Comparison of ENCODE assay signal across 11 cellular contexts in genomic region chr1:108646265-108646660, GRCh38. TPM values are rescaled to one million over a fixed set of nuclear protein-coding genes. Genes with fewer than 3 reads are reported as not detected.
A peak's percentile ranks its signal among the peaks of the same experiment; 100 is the strongest.
DNase-seq lines count a peak whose midpoint lies in the region; ATAC-seq, FAIRE-seq and TF ChIP-seq lines count a peak whose summit lies in the region.
"Had no signal": no experiment of that assay in that cellular context is flagged by ENCODE, and none has a peak within 500 bp of the region (broad histone marks: within the 10 kb centered on the region; RNA-seq: fewer than 3 reads in every experiment).

No MANE protein-coding gene starts in this region.

- DNase-seq in HL-60 (ENCODE audit: low read depth in 1 of 2, low spot score in 1 of 2) (no peak), heart right ventricle (no peak), small intestine (no peak), NCI-H146 (lab: John Stamatoyannopoulos, UW) (no peak), HAP-1 (ENCODE audit: low spot score in 2 of 2) (no peak), HuH-7.5 (ENCODE audit: low spot score) (no peak), D721Med (ENCODE audit: insufficient read length, low spot score) (no peak)
- DNase-seq in activated naive CD4-positive, alpha-beta T cell treated with anti-CD3 and anti-CD28 coated beads, Interleukin-2, amount 50 U/mL, for 72 hours (ENCODE audit: low spot score in 2 of 2) = no peak
- DNase-seq: activated B cell treated with CpG ODN at 0.5 μM for 24 hours, NCI-H1092 treated with DMSO at 0.1 percent for 48 hours had no signal

- H3K36me3 ChIP-seq in heart right ventricle = peaks cover 0 to 9% (median 0%) of the 10 kb centered on the region in 9 donors
- peaks cover 0 to 8% of the 10 kb centered on the region in 2 donors for H3K36me3 ChIP-seq in small intestine (ENCODE audit: control insufficient read depth in 2 of 2, insufficient read depth in 2 of 2, low read length in 2 of 2)
- H3K36me3 ChIP-seq in HAP-1 (replicated peaks) = no peaks in the 10 kb centered on the region

- no peak for ATAC-seq in activated naive CD4-positive, alpha-beta T cell treated with anti-CD3 and anti-CD28 coated beads, Interleukin-2, amount 50 U/mL, for 72 hours
- ATAC-seq in heart right ventricle = peak in 6 of 8 donors; percentile 6 to 56 (median 40)

- H3K9me3 ChIP-seq in heart right ventricle = no peaks in the 10 kb centered on the region
- no peaks in the 10 kb centered on the region for H3K9me3 ChIP-seq in small intestine (ENCODE audit: control insufficient read depth, low read depth)
- H3K9me3 ChIP-seq in HAP-1 = no peaks in the 10 kb centered on the region

- intact Hi-C loops in heart right ventricle (cut with DNase I) = loop anchor here in 3 of 10 donors (5.0 to 10.0 kb wide), 3 partner anchors 49 to 134 kb away; partner anchors contain the start of gene PRPF38B (in 1 of the 3)

- H3K27me3 ChIP-seq in HL-60 (ENCODE audit: insufficient read depth, poor library complexity, severe bottlenecking) (no peaks in the 10 kb centered on the region), heart right ventricle (no peaks in the 10 kb centered on the region), small intestine (ENCODE audit: control insufficient read depth in 2 of 2, insufficient read depth in 2 of 2, low read length in 2 of 2) (no peaks in the 10 kb centered on the region), HAP-1 (ENCODE audit: low read depth) (no peaks in the 10 kb centered on the region)

- in situ Hi-C loops in HAP-1 (cut with MboI; ENCODE audit: low sequenced_read_pairs) = no loop called here

- peaks cover 0 to 5% of the 10 kb centered on the region in 2 donors for H3K9me3 Mint-ChIP-seq in activated naive CD4-positive, alpha-beta T cell treated with anti-CD3 and anti-CD28 coated beads, Interleukin-2, amount 50 U/mL, for 72 hours
- H3K9me3 Mint-ChIP-seq: activated B cell treated with CpG ODN at 0.5 μM for 24 hours, HFFc6 had no signal

- H3K4me3 ChIP-seq in HL-60 (replicated peaks; ENCODE audit: insufficient read depth, low read length) = no peak overlapping the region
- H3K4me3 ChIP-seq in heart right ventricle = peak overlapping the region in 1 of 10 donors; percentile 10
- no peak overlapping the region for H3K4me3 ChIP-seq in small intestine (ENCODE audit: low read depth in 1 of 2, low read length in 2 of 2)
- no peak overlapping the region for H3K4me3 ChIP-seq in HAP-1

- peak overlapping the region; percentile 77 to 85 for H3K27ac Mint-ChIP-seq in activated naive CD4-positive, alpha-beta T cell treated with anti-CD3 and anti-CD28 coated beads, Interleukin-2, amount 50 U/mL, for 72 hours

- H3K36me3 Mint-ChIP-seq in activated naive CD4-positive, alpha-beta T cell treated with anti-CD3 and anti-CD28 coated beads, Interleukin-2, amount 50 U/mL, for 72 hours = peaks cover 29 to 35% of the 10 kb centered on the region in 2 donors

- 73 to 74% methylated on average over 4 of the region's 4 CpGs for WGBS in heart right ventricle, 2 donors
- WGBS in small intestine, 3 donors = 74 to 83% (median 75%) methylated on average over 4 of the region's 4 CpGs

- FAIRE-seq in small intestine (lab: Jason Lieb, UNC) (no peak), D721Med (lab: Jason Lieb, UNC) (no peak)

- TF ChIP-seq CTCF in HL-60 (IDR thresholded peaks at IDR 0.05; ENCODE audit: insufficient read depth, low read length) (no peak), heart right ventricle (IDR thresholded peaks at IDR 0.05) (no peak), D721Med (IDR thresholded peaks at IDR 0.05; ENCODE audit: insufficient read depth, missing control alignments) (no peak)

- H3K27ac ChIP-seq in HL-60 (replicated peaks) (peak overlapping the region; percentile 88), heart right ventricle (peak overlapping the region in 7 of 10 donors; percentile 10 to 90 (median 43)), small intestine (ENCODE audit: low read depth in 1 of 2, low read length in 1 of 2) (peak overlapping the region; percentile 87 to 97)

- H3K4me1 ChIP-seq in heart right ventricle (peaks cover 0 to 41% (median 0%) of the 10 kb centered on the region in 9 donors), small intestine (ENCODE audit: control insufficient read depth in 2 of 2, insufficient read depth in 1 of 2, low read depth in 1 of 2, low read length in 1 of 2) (peaks cover 3 to 12% of the 10 kb centered on the region in 2 donors), HAP-1 (no peaks in the 10 kb centered on the region)

RNA-seq across cellular contexts. Expression of gene HENMT1, which starts 14.6 kb away (rescaled TPM):
- 10 to 100 TPM; 14.3 to 14.5 TPM for total RNA-seq in activated naive CD4-positive, alpha-beta T cell treated with anti-CD3 and anti-CD28 coated beads, Interleukin-2, amount 50 U/mL, for 72 hours
- 1 to 10 TPM in 5 of 10 donors, under 1 TPM in 5; 0.36 to 3.0 (median 1.3) TPM for total RNA-seq in heart right ventricle
- polyA plus RNA-seq in heart right ventricle = 1 to 10 TPM in 1 of 2 donors, under 1 TPM in 1; 0.66 to 1.2 TPM
- polyA plus RNA-seq in small intestine = 10 to 100 TPM in 1 of 3 donors, 1 to 10 TPM in 2; 9.2 to 10.8 (median 10.0) TPM

RNA-seq across cellular contexts. Expression of gene PRPF38B, which starts 45.8 kb away (rescaled TPM):
- total RNA-seq in activated naive CD4-positive, alpha-beta T cell treated with anti-CD3 and anti-CD28 coated beads, Interleukin-2, amount 50 U/mL, for 72 hours = 10 to 100 TPM; 64.5 to 69.4 TPM
- total RNA-seq in heart right ventricle = 10 to 100 TPM; 11.2 to 22.8 (median 13.3) TPM
- polyA plus RNA-seq in heart right ventricle (10 to 100 TPM; 15.1 to 42.7 TPM), small intestine (10 to 100 TPM; 22.7 to 30.0 (median 23.2) TPM)

Comparison
In these comparisons a context has a peak if more than half of its experiments do, and no peak if none do; other contexts are left out.
1. ATAC-seq: peak in heart right ventricle (6 of 8); none in activated naive CD4-positive, alpha-beta T cell treated with anti-CD3 and anti-CD28 coated beads, Interleukin-2, amount 50 U/mL, for 72 hours (0 of 2).
2. Peak in every context shown above with its lines, with median percentiles within 50 percentile points of each other: H3K27ac ChIP-seq.